In genomic region chr17:50868594-50868993, GRCh38 we compare ENCODE assay signal across 9 cellular contexts. TPM values are rescaled to one million over a fixed set of nuclear protein-coding genes. Genes with fewer than 3 reads are reported as not detected.
DNase-seq lines count a peak whose midpoint lies in the region; ATAC-seq and TF ChIP-seq lines count a peak whose summit lies in the region.
"Had no signal": no experiment of that assay in that cellular context is flagged by ENCODE, and none has a peak within 500 bp of the region (broad histone marks: within the 10 kb centered on the region; RNA-seq: fewer than 3 reads in every experiment).

No MANE protein-coding gene starts in this region.

- H3K27me3 ChIP-seq in GM23338 (ENCODE audit: insufficient read depth) (no peaks in the 10 kb centered on the region), rectal smooth muscle tissue (ENCODE audit: control insufficient read depth, insufficient read depth, low read length) (no peaks in the 10 kb centered on the region)

- H3F3A ChIP-seq in GM23338 (replicated peaks; ENCODE audit: low read depth), result peaks cover 4% of the 10 kb centered on the region; the same call in 1 of the 2 replicates

- H3K79me2 ChIP-seq in GM23338 (replicated peaks; ENCODE audit: insufficient read depth), result peaks cover 17% of the 10 kb centered on the region

- H3K27ac ChIP-seq in GM23338 (ENCODE audit: low read depth) (peak overlapping the region; percentile 95), VCaP (peak overlapping the region; percentile 100), rectal smooth muscle tissue (ENCODE audit: low read depth, low read length) (peak overlapping the region; percentile 98)

- peaks cover 24% of the 10 kb centered on the region for H3K4me1 Mint-ChIP-seq in GM23338

- H2AFZ ChIP-seq in GM23338, result no peak overlapping the region

- H3K4me2 ChIP-seq in GM23338, result peak overlapping the region; percentile 93

- no peaks in the 10 kb centered on the region; the same call in 2 of the 3 replicates for H3K9me3 Mint-ChIP-seq in GM23338

- DNase-seq in GM23338 (ENCODE audit: low spot score) (no peak), fibroblast of villous mesenchyme (ENCODE audit: low read depth) (no peak), NCI-H1417 treated with DMSO at 0.1 percent for 48 hours (lab: John Stamatoyannopoulos, UW) (no peak), cerebellar cortex (ENCODE audit: low spot score) (no peak), DMS114 treated with DMSO at 0.1 percent for 48 hours (lab: John Stamatoyannopoulos, UW; ENCODE audit: unreplicated experiment) (no peak), GDM1 (lab: John Stamatoyannopoulos, UW) (no peak)

- peaks cover 14% of the 10 kb centered on the region; the same call in 1 of the 2 replicates for H4K20me1 ChIP-seq in GM23338 (replicated peaks; ENCODE audit: insufficient read depth)

- peak overlapping the region; percentile 98 for H3K4me3 Mint-ChIP-seq in GM23338

- H3K36me3 ChIP-seq in GM23338 (ENCODE audit: insufficient read depth), result no peaks in the 10 kb centered on the region
- H3K36me3 ChIP-seq in rectal smooth muscle tissue (ENCODE audit: control insufficient read depth, insufficient read depth, low read length), result no peaks in the 10 kb centered on the region

- H3K36me3 Mint-ChIP-seq in GM23338 (ENCODE audit: low read depth), result peaks cover 4% of the 10 kb centered on the region; the same call in 2 of the 3 replicates

- H3K4me1 ChIP-seq in GM23338 (ENCODE audit: insufficient read depth), result peaks cover 17% of the 10 kb centered on the region; the same call in 1 of the 2 replicates
- peaks cover 4% of the 10 kb centered on the region for H3K4me1 ChIP-seq in rectal smooth muscle tissue (ENCODE audit: control insufficient read depth, insufficient read depth, low read length)

- H3K27me3 Mint-ChIP-seq in GM23338 (ENCODE audit: insufficient read depth, low read depth, poor library complexity), result peaks cover 16% of the 10 kb centered on the region

- no peak overlapping the region; the same call in 1 of the 2 replicates for H3K27ac Mint-ChIP-seq in GM23338

- no peak for ATAC-seq in GM23338

- H3K9ac ChIP-seq in rectal smooth muscle tissue (ENCODE audit: low read length), result no peak overlapping the region

- peak overlapping the region; percentile 80 for H3K4me3 ChIP-seq in GM23338
- H3K4me3 ChIP-seq in fibroblast of villous mesenchyme (ENCODE audit: low read depth, low read length), result peak overlapping the region; percentile 76
- no peak overlapping the region for H3K4me3 ChIP-seq in rectal smooth muscle tissue (ENCODE audit: low read length)

- no peaks in the 10 kb centered on the region for H3K9me2 ChIP-seq in GM23338 (ENCODE audit: insufficient read depth)

- TF ChIP-seq CTCF in GM23338 (conservative IDR thresholded peaks at IDR 0.05; ENCODE audit: low read depth in 2 of 2) (no peak), VCaP (conservative IDR thresholded peaks at IDR 0.05) (no peak), fibroblast of villous mesenchyme (IDR thresholded peaks at IDR 0.05; ENCODE audit: insufficient read depth, low read depth, low read length) (no peak)

TF ChIP-seq in GM23338, 12 proteins besides CTCF, POLR2A, EP300 and RAD21 (continues in another document):
- TF ChIP-seq STAT1 (IDR thresholded peaks at IDR 0.05; ENCODE audit: unreplicated experiment) (no peak), REST (IDR thresholded peaks at IDR 0.05; ENCODE audit: unreplicated experiment) (no peak), JUNB (IDR thresholded peaks at IDR 0.05; ENCODE audit: unreplicated experiment) (no peak), ZNF114 (CRISPR knock-in tag; IDR thresholded peaks at IDR 0.05) (no peak), NANOG (IDR thresholded peaks at IDR 0.05; ENCODE audit: borderline replicate concordance) (no peak), ZNF462 (CRISPR knock-in tag; IDR thresholded peaks at IDR 0.05) (no peak), POLR2AphosphoS5 (IDR thresholded peaks at IDR 0.05; ENCODE audit: low read depth) (no peak), EZH2 (IDR thresholded peaks at IDR 0.05; ENCODE audit: low read depth, unreplicated experiment) (no peak), EZH2phosphoT487 (IDR thresholded peaks at IDR 0.05; ENCODE audit: unreplicated experiment) (no peak)

RNA-seq across cellular contexts. Expression of gene TOB1, which starts 2.4 kb away (rescaled TPM):
- total RNA-seq in GM23338 (2014; rRNA removed; shearing (Covaris generic)), result 12.1 and 15.3 TPM in 2 replicates
- polyA plus RNA-seq in GM23338 (2016; fragmentation: Nextera tagmentation; extraction: Ambion mirVana), result 41.2 and 46.9 TPM in 2 replicates
- 13.5 and 18.6 TPM in 2 replicates for total RNA-seq in fibroblast of villous mesenchyme

RNA-seq across cellular contexts. Expression of gene WFIKKN2, which starts 33.2 kb away (rescaled TPM):
- total RNA-seq in GM23338 (2014; rRNA removed; shearing (Covaris generic)), result not detected in 2 replicates
- polyA plus RNA-seq in GM23338 (2016; fragmentation: Nextera tagmentation; extraction: Ambion mirVana), result not detected in 2 replicates
- under 0.01 TPM in 2 replicates for total RNA-seq in fibroblast of villous mesenchyme
- total RNA-seq: NCI-H460 had no signal
